Comparison of ENCODE assay signal across 1 cellular context in genomic region chr18:31942301-31942998, GRCh38.
TF ChIP-seq lines count a peak whose summit lies in the region.

No MANE protein-coding gene starts in this region.

TF ChIP-seq in HepG2, 621 proteins besides CTCF, POLR2A, EP300 and RAD21 (continued from another document and continues in another):
- no peak for TF ChIP-seq E2F2 (CRISPR knock-in tag; IDR thresholded peaks at IDR 0.05; ENCODE audit: borderline replicate concordance)
- no peak for TF ChIP-seq ZBTB37 (CRISPR knock-in tag; IDR thresholded peaks at IDR 0.05)
- no peak for TF ChIP-seq ZSCAN22 (CRISPR knock-in tag; IDR thresholded peaks at IDR 0.05)
- TF ChIP-seq KDM5B (CRISPR knock-in tag; IDR thresholded peaks at IDR 0.05; ENCODE audit: borderline replicate concordance), result 0 out of 2 replicates have a peak, but pooled peaks have one; percentile 46
- TF ChIP-seq TRIM22 (IDR thresholded peaks at IDR 0.05), result no peak
- peak; percentile 53; the same call in 1 of the 2 replicates for TF ChIP-seq RELA (CRISPR knock-in tag; IDR thresholded peaks at IDR 0.05)
- TF ChIP-seq ZMYM4 (CRISPR knock-in tag; IDR thresholded peaks at IDR 0.05), result no peak
- TF ChIP-seq ZBTB20 (CRISPR knock-in tag; IDR thresholded peaks at IDR 0.05; ENCODE audit: borderline replicate concordance, low read depth), result peak; percentile 15; the same call in 1 of the 2 replicates
- TF ChIP-seq AHDC1 (CRISPR knock-in tag; IDR thresholded peaks at IDR 0.05; ENCODE audit: borderline replicate concordance), result 0 out of 2 replicates have a peak, but pooled peaks have one; percentile 2
- peak; percentile 78; the same call in 1 of the 2 replicates for TF ChIP-seq UBTF (CRISPR knock-in tag; IDR thresholded peaks at IDR 0.05)
- no peak for TF ChIP-seq TCF12 (IDR thresholded peaks at IDR 0.05)
- 0 out of 2 replicates have a peak, but pooled peaks have one; percentile 60 for TF ChIP-seq TCF12 (CRISPR knock-in tag; IDR thresholded peaks at IDR 0.05)
- TF ChIP-seq ZNF280B (CRISPR knock-in tag; IDR thresholded peaks at IDR 0.05; ENCODE audit: borderline replicate concordance), result peak; percentile 3; the same call in 1 of the 2 replicates
- TF ChIP-seq POGK (CRISPR knock-in tag; conservative IDR thresholded peaks at IDR 0.05), result peak; percentile 51; the same call in 1 of the 2 replicates
- TF ChIP-seq ZNF629 (CRISPR knock-in tag; conservative IDR thresholded peaks at IDR 0.05), result no peak
- peak; percentile 15 to 19; a peak in 2 of 4 replicates for TF ChIP-seq HMGXB4 (CRISPR knock-in tag; IDR thresholded peaks at IDR 0.05; ENCODE audit: borderline replicate concordance in 1 of 2, low read depth in 1 of 2)
- TF ChIP-seq ZNF335 (CRISPR knock-in tag; IDR thresholded peaks at IDR 0.05), result 0 out of 2 replicates have a peak, but pooled peaks have one; percentile 10
- TF ChIP-seq CSRNP1 (CRISPR knock-in tag; IDR thresholded peaks at IDR 0.05), result 0 out of 2 replicates have a peak, but pooled peaks have one; percentile 32
- TF ChIP-seq KDM3A (CRISPR knock-in tag; IDR thresholded peaks at IDR 0.05; ENCODE audit: low read depth), result no peak
- TF ChIP-seq HNRNPLL (IDR thresholded peaks at IDR 0.05; ENCODE audit: low read depth, low read length, poor library complexity, severe bottlenecking), result peak; percentile 27
- no peak for TF ChIP-seq ZNF33A (CRISPR knock-in tag; IDR thresholded peaks at IDR 0.05; ENCODE audit: borderline replicate concordance)
- TF ChIP-seq MEIS1 (CRISPR knock-in tag; IDR thresholded peaks at IDR 0.05; ENCODE audit: borderline replicate concordance), result 0 out of 2 replicates have a peak, but pooled peaks have one; percentile 5
- TF ChIP-seq ZNF782 (CRISPR knock-in tag; IDR thresholded peaks at IDR 0.05; ENCODE audit: borderline replicate concordance), result 0 out of 2 replicates have a peak, but pooled peaks have one; percentile 46
- TF ChIP-seq ZNF841 (CRISPR knock-in tag; IDR thresholded peaks at IDR 0.05; ENCODE audit: borderline replicate concordance), result 0 out of 2 replicates have a peak, but pooled peaks have one; percentile 23
- peak in 1 of 2 experiments; percentile 1; a peak in 1 of 4 replicates for TF ChIP-seq KLF16 (CRISPR knock-in tag; IDR thresholded peaks at IDR 0.05)
- TF ChIP-seq ASH2L (IDR thresholded peaks at IDR 0.05; ENCODE audit: insufficient read length, low read depth, low read length), result peak; percentile 34
- no peak for TF ChIP-seq ZNF577 (CRISPR knock-in tag; IDR thresholded peaks at IDR 0.05; ENCODE audit: borderline replicate concordance, low read depth)
- TF ChIP-seq EED (CRISPR knock-in tag; IDR thresholded peaks at IDR 0.05), result 0 out of 2 replicates have a peak, but pooled peaks have one; percentile 6
- TF ChIP-seq ZNF768 (CRISPR knock-in tag; IDR thresholded peaks at IDR 0.05), result peak; percentile 11; the same call in 1 of the 2 replicates
- no peak for TF ChIP-seq NCOA1 (CRISPR knock-in tag; IDR thresholded peaks at IDR 0.05)
- TF ChIP-seq MTA1 (CRISPR knock-in tag; IDR thresholded peaks at IDR 0.05; ENCODE audit: borderline replicate concordance), result no peak
- no peak for TF ChIP-seq TEF (CRISPR knock-in tag; IDR thresholded peaks at IDR 0.05)
